Comparison of ENCODE assay signal across 8 cellular contexts in genomic region chr17:68512247-68512966, GRCh38.
A peak's percentile ranks its signal among the peaks of the same experiment; 100 is the strongest.
DNase-seq lines count a peak whose midpoint lies in the region; ATAC-seq lines count a peak whose summit lies in the region.

TSS of gene PRKAR1A (plus strand) at chr17:68512430. CDS start at chr17:68515400, 2,970 bp downstream.

- DNase-seq in NCI-H526 (lab: John Stamatoyannopoulos, UW): peak; percentile 93 to 96
- DNase-seq in activated CD4-positive, alpha-beta T cell treated with anti-CD3 and anti-CD28 coated beads for 48 hours: peak; percentile 92
- peak; percentile 82 for DNase-seq in kidney glomerular epithelial cell (lab: John Stamatoyannopoulos, UW)
- peak; percentile 80 to 86 for DNase-seq in stimulated activated CD4-positive, alpha-beta T cell treated with anti-CD3 and anti-CD28 coated beads, Interleukin-15, amount 100 ng/mL, for 48 hours (ENCODE audit: low read depth in 2 of 2)

- H3K9ac ChIP-seq in BLaER1: peak within 1 kb of the TSS; percentile 91

- peak within 1 kb of the TSS; percentile 94 for H3K4me3 ChIP-seq in BLaER1

- no peaks in the 10 kb centered on the region for H3K27me3 ChIP-seq in BLaER1

- H3K4me2 ChIP-seq in BLaER1: peak within 1 kb of the TSS; percentile 87

- ATAC-seq in GM19328 (IDR thresholded peaks at IDR 0.05; ENCODE audit: unreplicated experiment) (peak; percentile 82), HG03469 (IDR thresholded peaks at IDR 0.05; ENCODE audit: unreplicated experiment) (peak; percentile 74)

- H3K36me3 ChIP-seq in BLaER1: peaks cover 19% of the 10 kb centered on the region

- peaks cover 36% of the 10 kb centered on the region for H4K20me1 ChIP-seq in BLaER1

- peaks cover 29% of the 10 kb centered on the region for H3K4me1 ChIP-seq in BLaER1

- H3K27ac ChIP-seq in BLaER1 (peak within 1 kb of the TSS; percentile 88), cingulate gyrus (ENCODE audit: low read depth, low read length) (peak within 1 kb of the TSS; percentile 98)

- H3K9me3 ChIP-seq in BLaER1: peaks cover 3% of the 10 kb centered on the region; the same call in 1 of the 2 replicates

Comparison
In these comparisons a context has a peak if more than half of its experiments do, and no peak if none do; other contexts are left out.
1. Peak in every context shown above with its lines: DNase-seq, ATAC-seq, H3K4me3 ChIP-seq and H3K27ac ChIP-seq.